ENCODE assay signal across 1 cellular context in the genomic region with DNA sequence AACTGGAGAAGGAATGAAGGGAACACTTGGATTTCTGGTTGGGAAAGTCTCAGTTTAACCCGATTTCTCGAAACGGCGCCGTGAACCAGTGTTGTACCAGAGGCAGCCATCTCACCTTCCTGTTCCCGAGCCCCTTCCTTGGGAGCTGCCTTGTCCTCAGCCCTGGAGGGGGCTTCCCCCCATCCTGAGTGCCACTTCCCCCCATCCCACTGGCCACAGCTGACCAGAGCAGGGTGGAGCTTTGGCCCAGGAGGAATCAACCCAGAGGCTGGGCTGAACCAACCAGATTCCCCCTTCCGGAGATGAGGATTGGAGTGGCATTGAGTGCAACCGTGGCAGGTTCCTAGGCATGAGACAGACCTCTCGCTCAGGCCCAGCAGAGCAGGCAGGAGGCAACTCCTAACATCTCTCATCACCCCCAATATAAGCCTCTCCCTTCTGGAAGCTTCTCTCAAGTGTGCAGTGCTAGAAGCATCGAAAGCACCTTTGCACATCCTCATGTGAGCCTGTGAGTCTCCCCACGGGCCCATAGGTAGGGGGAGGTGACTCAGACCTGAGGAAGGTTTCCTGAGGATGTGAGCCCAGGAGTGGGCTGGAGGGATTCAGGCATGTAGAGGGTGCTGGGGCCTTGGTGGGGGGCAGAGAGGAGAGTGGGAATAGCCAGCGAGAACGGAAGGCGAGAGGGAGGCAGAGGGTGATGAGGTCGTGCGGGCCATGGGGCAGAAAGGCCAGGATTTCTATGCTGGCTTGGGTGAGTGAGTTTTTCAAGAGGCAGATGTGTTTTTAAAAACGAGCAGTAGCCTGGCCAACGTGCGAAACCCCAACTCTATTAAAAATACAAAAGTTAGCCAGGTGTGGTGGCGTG.
TF ChIP-seq lines count a peak whose summit lies in the region.

No MANE protein-coding gene starts in this region.

TF ChIP-seq in HepG2, 621 proteins besides CTCF, POLR2A, EP300 and RAD21:
- TF ChIP-seq MLLT10 (CRISPR knock-in tag; IDR thresholded peaks at IDR 0.05) (no peak), LRRFIP1 (CRISPR knock-in tag; conservative IDR thresholded peaks at IDR 0.05) (no peak), EHMT2 (IDR thresholded peaks at IDR 0.05; ENCODE audit: borderline replicate concordance, low read depth, low read length) (no peak), PAX8 (CRISPR knock-in tag; IDR thresholded peaks at IDR 0.05; ENCODE audit: borderline replicate concordance) (no peak), ZNF235 (CRISPR knock-in tag; IDR thresholded peaks at IDR 0.05; ENCODE audit: borderline replicate concordance) (no peak), SP5 (CRISPR knock-in tag; IDR thresholded peaks at IDR 0.05; ENCODE audit: borderline replicate concordance, low read depth) (no peak), SRSF1 (optimal IDR thresholded peaks at IDR 0.05; ENCODE audit: low read depth, low read length) (no peak), NAIF1 (CRISPR knock-in tag; IDR thresholded peaks at IDR 0.05; ENCODE audit: borderline replicate concordance) (no peak), KLF6 (CRISPR knock-in tag; IDR thresholded peaks at IDR 0.05) (no peak), BRD4 (CRISPR knock-in tag; IDR thresholded peaks at IDR 0.05) (no peak), CBX1 (IDR thresholded peaks at IDR 0.05; ENCODE audit: low read depth) (no peak), RNF2 (conservative IDR thresholded peaks at IDR 0.05; ENCODE audit: low read depth) (no peak), ZHX1 (CRISPR knock-in tag; IDR thresholded peaks at IDR 0.05; ENCODE audit: low read depth) (no peak), ZNF572 (CRISPR knock-in tag; IDR thresholded peaks at IDR 0.05) (no peak), ZNF160 (CRISPR knock-in tag; IDR thresholded peaks at IDR 0.05) (no peak), HNF4A (CRISPR knock-in tag; IDR thresholded peaks at IDR 0.05) (no peak), DNMT3B (CRISPR knock-in tag; conservative IDR thresholded peaks at IDR 0.05) (no peak)
- TF ChIP-seq, protein P1, sequence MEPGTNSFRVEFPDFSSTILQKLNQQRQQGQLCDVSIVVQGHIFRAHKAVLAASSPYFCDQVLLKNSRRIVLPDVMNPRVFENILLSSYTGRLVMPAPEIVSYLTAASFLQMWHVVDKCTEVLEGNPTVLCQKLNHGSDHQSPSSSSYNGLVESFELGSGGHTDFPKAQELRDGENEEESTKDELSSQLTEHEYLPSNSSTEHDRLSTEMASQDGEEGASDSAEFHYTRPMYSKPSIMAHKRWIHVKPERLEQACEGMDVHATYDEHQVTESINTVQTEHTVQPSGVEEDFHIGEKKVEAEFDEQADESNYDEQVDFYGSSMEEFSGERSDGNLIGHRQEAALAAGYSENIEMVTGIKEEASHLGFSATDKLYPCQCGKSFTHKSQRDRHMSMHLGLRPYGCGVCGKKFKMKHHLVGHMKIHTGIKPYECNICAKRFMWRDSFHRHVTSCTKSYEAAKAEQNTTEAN (CRISPR knock-in tag; conservative IDR thresholded peaks at IDR 0.05), result no peak
